ENCODE assay signal across 22 cellular contexts in the genomic region with DNA sequence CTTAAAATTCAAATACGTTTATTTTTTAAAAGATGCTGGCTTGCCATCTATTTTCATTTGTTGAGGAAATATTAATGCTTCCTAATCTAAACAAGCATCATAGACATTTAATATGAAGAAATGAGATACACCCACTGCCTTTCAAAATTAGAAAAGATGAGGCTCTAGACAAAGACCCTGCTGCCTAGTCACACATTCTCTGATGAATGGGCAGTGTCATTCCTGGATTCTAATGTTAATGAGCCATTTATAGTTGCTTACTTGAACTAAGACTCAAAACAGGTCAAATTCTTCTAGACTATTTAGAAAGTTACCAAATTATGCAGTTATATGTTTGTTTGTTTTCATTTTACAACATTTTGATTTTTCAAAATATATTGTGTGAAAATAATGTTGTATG.
DNase-seq lines count a peak whose midpoint lies in the region; ATAC-seq and TF ChIP-seq lines count a peak whose summit lies in the region.
"Had no signal": no experiment of that assay in that cellular context is flagged by ENCODE, and none has a peak within 500 bp of the region (broad histone marks: within the 10 kb centered on the region; RNA-seq: fewer than 3 reads in every experiment).

No MANE protein-coding gene starts in this region.

- H3K27ac ChIP-seq in neural progenitor cell = no peak overlapping the region
- H3K27ac ChIP-seq: 22Rv1; BLaER1 treated with 17β-estradiol and CSF1 and Interleukin-3, amounts not matched to agents 10 nM and 100 nM; GM23248 had no signal

- H3K4me1 Mint-ChIP-seq in neural progenitor cell = peaks cover 9% of the 10 kb centered on the region
- H3K4me1 Mint-ChIP-seq: CD8-positive, alpha-beta memory T cell had no signal

- H3K36me3 ChIP-seq in neural progenitor cell = no peaks in the 10 kb centered on the region
- H3K36me3 ChIP-seq: BE2C; BLaER1 treated with 17β-estradiol and CSF1 and Interleukin-3, amounts not matched to agents 10 nM and 100 nM had no signal

- no peaks in the 10 kb centered on the region for H3K9me3 ChIP-seq in neural progenitor cell (ENCODE audit: low read depth)
- H3K9me3 ChIP-seq: BE2C; BLaER1 treated with 17β-estradiol and CSF1 and Interleukin-3, amounts not matched to agents 10 nM and 100 nM had no signal

- no peak overlapping the region for H3K4me2 ChIP-seq in neural progenitor cell
- H3K4me2 ChIP-seq: BLaER1 treated with 17β-estradiol and CSF1 and Interleukin-3, amounts not matched to agents 10 nM and 100 nM had no signal

- no peaks in the 10 kb centered on the region for H3K36me3 Mint-ChIP-seq in neural progenitor cell
- H3K36me3 Mint-ChIP-seq: CD14-positive monocyte; CD8-positive, alpha-beta memory T cell had no signal

- H3K27me3 Mint-ChIP-seq in neural progenitor cell (ENCODE audit: insufficient read depth, low read depth) = no peaks in the 10 kb centered on the region
- H3K27me3 Mint-ChIP-seq: CD4-positive, alpha-beta T cell; CD8-positive, alpha-beta memory T cell had no signal

- H2AFZ ChIP-seq in neural progenitor cell (replicated peaks) = no peak overlapping the region
- H2AFZ ChIP-seq: GM23248 had no signal

- no peak overlapping the region for H3K9ac ChIP-seq in neural progenitor cell
- H3K9ac ChIP-seq: BLaER1 treated with 17β-estradiol and CSF1 and Interleukin-3, amounts not matched to agents 10 nM and 100 nM; GM23248 had no signal

- no peaks in the 10 kb centered on the region for H4K20me1 ChIP-seq in neural progenitor cell (ENCODE audit: low read depth)
- H4K20me1 ChIP-seq: BLaER1 treated with 17β-estradiol and CSF1 and Interleukin-3, amounts not matched to agents 10 nM and 100 nM had no signal

- ATAC-seq in SK-N-SH treated with all-trans-retinoic acid at 6 μM for 48 hours = no peak
- ATAC-seq: GM12878, HCT116 had no signal

- no peaks in the 10 kb centered on the region for H3K27me3 ChIP-seq in neural progenitor cell
- H3K27me3 ChIP-seq: BE2C; BLaER1 treated with 17β-estradiol and CSF1 and Interleukin-3, amounts not matched to agents 10 nM and 100 nM had no signal

- H3F3A ChIP-seq in neural progenitor cell (ENCODE audit: low read depth) = no peaks in the 10 kb centered on the region

- peak overlapping the region; percentile 42 for H3K27ac Mint-ChIP-seq in neural progenitor cell
- H3K27ac Mint-ChIP-seq: CD14-positive monocyte; CD4-positive, alpha-beta T cell; CD8-positive, alpha-beta memory T cell had no signal

- no peak for TF ChIP-seq CTCF in neural progenitor cell (IDR thresholded peaks at IDR 0.05)

- no peaks in the 10 kb centered on the region for H3K4me1 ChIP-seq in neural progenitor cell
- H3K4me1 ChIP-seq: BE2C had no signal

- H3K4me3 ChIP-seq in neural progenitor cell = no peak overlapping the region
- H3K4me3 ChIP-seq: BLaER1 treated with 17β-estradiol and CSF1 and Interleukin-3, amounts not matched to agents 10 nM and 100 nM; GM12878; GM23248 had no signal

- no peaks in the 10 kb centered on the region for H3K9me3 Mint-ChIP-seq in neural progenitor cell
- H3K9me3 Mint-ChIP-seq: H9 had no signal

- DNase-seq in NCI-H146 (lab: John Stamatoyannopoulos, UW) (peak; percentile 9), NCI-H146 treated with DMSO at 0.1 percent for 48 hours (lab: John Stamatoyannopoulos, UW; ENCODE audit: unreplicated experiment) (no peak), NCI-H69 (lab: John Stamatoyannopoulos, UW) (peak; percentile 27), neural progenitor cell (ENCODE audit: low spot score) (no peak)
- DNase-seq in effector CD4-positive, alpha-beta T cell = no peak
- DNase-seq: ACHN; AML-193; BE2C; CD4-positive, alpha-beta T cell; CD8-positive, alpha-beta memory T cell; DMS 273 treated with DMSO at 0.1 percent for 48 hours; DMS79; EL; GDM1; GM23248; H9 had no signal

- no peaks in the 10 kb centered on the region for H3K79me2 ChIP-seq in neural progenitor cell (ENCODE audit: low read depth)

- H3K4me3 Mint-ChIP-seq in neural progenitor cell = no peak overlapping the region
- H3K4me3 Mint-ChIP-seq: CD14-positive monocyte; CD4-positive, alpha-beta T cell; CD8-positive, alpha-beta memory T cell; H9 had no signal

TF ChIP-seq in SK-N-SH treated with all-trans-retinoic acid at 6 μM for 48 hours, 23 proteins besides CTCF, POLR2A, EP300 and RAD21:
- TF ChIP-seq OSR1 (CRISPR knock-in tag; IDR thresholded peaks at IDR 0.05) (no peak), PPARA (CRISPR knock-in tag; IDR thresholded peaks at IDR 0.05; ENCODE audit: borderline replicate concordance) (no peak)
- TF ChIP-seq, protein P1, sequence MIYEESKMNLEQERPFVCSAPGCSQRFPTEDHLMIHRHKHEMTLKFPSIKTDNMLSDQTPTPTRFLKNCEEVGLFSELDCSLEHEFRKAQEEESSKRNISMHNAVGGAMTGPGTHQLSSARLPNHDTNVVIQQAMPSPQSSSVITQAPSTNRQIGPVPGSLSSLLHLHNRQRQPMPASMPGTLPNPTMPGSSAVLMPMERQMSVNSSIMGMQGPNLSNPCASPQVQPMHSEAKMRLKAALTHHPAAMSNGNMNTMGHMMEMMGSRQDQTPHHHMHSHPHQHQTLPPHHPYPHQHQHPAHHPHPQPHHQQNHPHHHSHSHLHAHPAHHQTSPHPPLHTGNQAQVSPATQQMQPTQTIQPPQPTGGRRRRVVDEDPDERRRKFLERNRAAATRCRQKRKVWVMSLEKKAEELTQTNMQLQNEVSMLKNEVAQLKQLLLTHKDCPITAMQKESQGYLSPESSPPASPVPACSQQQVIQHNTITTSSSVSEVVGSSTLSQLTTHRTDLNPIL (CRISPR knock-in tag; IDR thresholded peaks at IDR 0.05; ENCODE audit: low read depth) = no peak

Comparison
In these comparisons a context has a peak if more than half of its experiments do, and no peak if none do; other contexts are left out.
1. DNase-seq: peak in NCI-H146 (single experiment) and NCI-H69 (single experiment); none in NCI-H146 treated with DMSO at 0.1 percent for 48 hours (single experiment), neural progenitor cell (single experiment) and effector CD4-positive, alpha-beta T cell (single experiment).